ENCODE assay signal across 11 cellular contexts in genomic region chrX:44903107-44903506, GRCh38. TPM values are rescaled to one million over a fixed set of nuclear protein-coding genes. Genes with fewer than 3 reads are reported as not detected.
A peak's percentile ranks its signal among the peaks of the same experiment; 100 is the strongest.
DNase-seq lines count a peak whose midpoint lies in the region; ATAC-seq and TF ChIP-seq lines count a peak whose summit lies in the region.
"Had no signal": no experiment of that assay in that cellular context is flagged by ENCODE, and none has a peak within 500 bp of the region (broad histone marks: within the 10 kb centered on the region; RNA-seq: fewer than 3 reads in every experiment).

No MANE protein-coding gene starts in this region.

- no peak overlapping the region for H2AFZ ChIP-seq in OCI-LY7 (ENCODE audit: low read length)

- peaks cover 0 to 4% of the 10 kb centered on the region in 2 donors for H3K4me1 ChIP-seq in breast epithelium
- peaks cover 81% of the 10 kb centered on the region for H3K4me1 ChIP-seq in OCI-LY7 (ENCODE audit: insufficient read depth, low read length, poor library complexity, severe bottlenecking)
- H3K4me1 ChIP-seq in effector memory CD4-positive, alpha-beta T cell (ENCODE audit: control insufficient read depth, insufficient read depth, low read length, poor library complexity, severe bottlenecking) = peaks cover 13% of the 10 kb centered on the region

- H3K79me2 ChIP-seq in OCI-LY7 (ENCODE audit: insufficient read depth, low read depth, low read length) = peaks cover 100% of the 10 kb centered on the region

- TF ChIP-seq POLR2A in breast epithelium (IDR thresholded peaks at IDR 0.05) = no peak

- H3K27me3 Mint-ChIP-seq in MCF 10A (ENCODE audit: insufficient read depth, unreplicated experiment) = no peaks in the 10 kb centered on the region
- H3K27me3 Mint-ChIP-seq in central memory CD8-positive, alpha-beta T cell = no peaks in the 10 kb centered on the region
- H3K27me3 Mint-ChIP-seq in stimulated activated naive CD8-positive, alpha-beta T cell treated with anti-CD3 and anti-CD28 coated beads, Interleukin-15, Interleukin-2, amounts not matched to agents 100 ng/mL and 50 ng/mL, for 24 hours = no peaks in the 10 kb centered on the region

- peak overlapping the region; percentile 9 for H3K27ac Mint-ChIP-seq in MCF 10A (ENCODE audit: low read depth, unreplicated experiment)
- peak overlapping the region; percentile 13 for H3K27ac Mint-ChIP-seq in central memory CD8-positive, alpha-beta T cell (ENCODE audit: low read depth)
- H3K27ac Mint-ChIP-seq in stimulated activated naive CD8-positive, alpha-beta T cell treated with anti-CD3 and anti-CD28 coated beads, Interleukin-15, Interleukin-2, amounts not matched to agents 100 ng/mL and 50 ng/mL, for 24 hours = peak overlapping the region; percentile 58

- H3K27me3 ChIP-seq in breast epithelium = no peaks in the 10 kb centered on the region
- no peaks in the 10 kb centered on the region for H3K27me3 ChIP-seq in effector memory CD4-positive, alpha-beta T cell (replicated peaks; ENCODE audit: control insufficient read depth, insufficient read depth, low read length, poor library complexity, severe bottlenecking)

- no peak for ATAC-seq in central memory CD8-positive, alpha-beta T cell (replicated peaks; ENCODE audit: extremely low read depth, poor library complexity, severe bottlenecking)
- no peak for ATAC-seq in left lobe of liver

- CTCF ChIA-PET in MCF 10A (lab: Yijun Ruan, JAX) = interaction anchor here (0.9 kb wide), 1 partner anchor 18 kb away, joined by 3 read pairs; no protein-coding TSS in a partner anchor
- CTCF ChIA-PET in OCI-LY7 (lab: Charles Lee; ENCODE audit: unreplicated experiment) = no interaction called here

- H3K4me3 Mint-ChIP-seq in MCF 10A (ENCODE audit: unreplicated experiment) = peak overlapping the region; percentile 8
- no peak overlapping the region for H3K4me3 Mint-ChIP-seq in central memory CD8-positive, alpha-beta T cell
- H3K4me3 Mint-ChIP-seq in stimulated activated naive CD8-positive, alpha-beta T cell treated with anti-CD3 and anti-CD28 coated beads, Interleukin-15, Interleukin-2, amounts not matched to agents 100 ng/mL and 50 ng/mL, for 24 hours = no peak overlapping the region

- no peaks in the 10 kb centered on the region for H3K9me2 ChIP-seq in OCI-LY7 (ENCODE audit: insufficient read depth, low read length)

- H3K4me1 Mint-ChIP-seq in MCF 10A (ENCODE audit: insufficient read depth, unreplicated experiment) = peaks cover 57% of the 10 kb centered on the region
- peaks cover 68% of the 10 kb centered on the region for H3K4me1 Mint-ChIP-seq in central memory CD8-positive, alpha-beta T cell
- peaks cover 76% of the 10 kb centered on the region for H3K4me1 Mint-ChIP-seq in stimulated activated naive CD8-positive, alpha-beta T cell treated with anti-CD3 and anti-CD28 coated beads, Interleukin-15, Interleukin-2, amounts not matched to agents 100 ng/mL and 50 ng/mL, for 24 hours (ENCODE audit: low read depth)

- peak overlapping the region; percentile 75 for H3K4me2 ChIP-seq in OCI-LY7 (ENCODE audit: low read length)

- no peaks in the 10 kb centered on the region for H4K20me1 ChIP-seq in OCI-LY7 (ENCODE audit: insufficient read depth, low read length)

- BruUV-seq in MCF 10A (replicated peaks; lab: Mats Ljungman, UMichigan) (no TSS peak), OCI-LY7 (replicated peaks; lab: Mats Ljungman, UMichigan) (no TSS peak)

- POLR2A ChIA-PET in MCF 10A (lab: Yijun Ruan, JAX) = interaction anchor here (1.5 kb wide), 1 partner anchor 30 kb away, joined by 8 read pairs; the partner anchor contains the start of gene KDM6A
- POLR2A ChIA-PET in OCI-LY7 (lab: Charles Lee) = interaction anchor here (0.6 kb wide), 1 partner anchor 165 kb away, joined by 7 read pairs; no protein-coding TSS in a partner anchor

- peaks cover 6% of the 10 kb centered on the region for H3K36me3 Mint-ChIP-seq in MCF 10A (ENCODE audit: insufficient read depth, unreplicated experiment)
- H3K36me3 Mint-ChIP-seq in central memory CD8-positive, alpha-beta T cell (ENCODE audit: insufficient read depth) = peaks cover 11% of the 10 kb centered on the region
- peaks cover 14% of the 10 kb centered on the region for H3K36me3 Mint-ChIP-seq in stimulated activated naive CD8-positive, alpha-beta T cell treated with anti-CD3 and anti-CD28 coated beads, Interleukin-15, Interleukin-2, amounts not matched to agents 100 ng/mL and 50 ng/mL, for 24 hours (ENCODE audit: low read depth)

- H3K9me3 ChIP-seq in breast epithelium (peaks cover 0 to 13% of the 10 kb centered on the region in 2 donors), OCI-LY7 (ENCODE audit: low read length) (no peaks in the 10 kb centered on the region)
- H3K9me3 ChIP-seq in effector memory CD4-positive, alpha-beta T cell (ENCODE audit: control insufficient read depth, low read length) = no peaks in the 10 kb centered on the region

- H3K27ac ChIP-seq in breast epithelium (no peak overlapping the region), OCI-LY7 (ENCODE audit: low read depth, low read length, poor library complexity, severe bottlenecking) (peak overlapping the region; percentile 63)
- no peak overlapping the region for H3K27ac ChIP-seq in effector memory CD4-positive, alpha-beta T cell (ENCODE audit: insufficient read depth, low read length, poor library complexity, severe bottlenecking)

- no peaks in the 10 kb centered on the region for H3K9me3 Mint-ChIP-seq in MCF 10A (ENCODE audit: unreplicated experiment)
- no peaks in the 10 kb centered on the region for H3K9me3 Mint-ChIP-seq in central memory CD8-positive, alpha-beta T cell
- H3K9me3 Mint-ChIP-seq in stimulated activated naive CD8-positive, alpha-beta T cell treated with anti-CD3 and anti-CD28 coated beads, Interleukin-15, Interleukin-2, amounts not matched to agents 100 ng/mL and 50 ng/mL, for 24 hours = peaks cover 5% of the 10 kb centered on the region

- H3K4me3 ChIP-seq in breast epithelium (no peak overlapping the region), OCI-LY7 (ENCODE audit: low read depth, low read length, poor library complexity, severe bottlenecking) (peak overlapping the region; percentile 16)
- H3K4me3 ChIP-seq in effector memory CD4-positive, alpha-beta T cell (ENCODE audit: insufficient read depth, low read depth, low read length, poor library complexity, severe bottlenecking) = no peak overlapping the region

- intact Hi-C loops in MCF 10A (cut with micrococcal nuclease) (no loop called here), breast epithelium (cut with DNase I; ENCODE audit: low total_unique reads) (no loop called here), OCI-LY7 (cut with micrococcal nuclease; ENCODE audit: unreplicated experiment) (no loop called here)

- H3K36me3 ChIP-seq in breast epithelium (no peaks in the 10 kb centered on the region), OCI-LY7 (ENCODE audit: insufficient read depth, low read length) (peaks cover 5% of the 10 kb centered on the region; the same call in 1 of the 2 replicates)
- H3K36me3 ChIP-seq in effector memory CD4-positive, alpha-beta T cell (ENCODE audit: control insufficient read depth, insufficient read depth, low read length) = no peaks in the 10 kb centered on the region

- peak; percentile 83 for DNase-seq in MCF 10A (ENCODE audit: unreplicated experiment)
- no peak for DNase-seq in breast epithelium (ENCODE audit: low spot score in 2 of 2)
- DNase-seq in OCI-LY7 (ENCODE audit: low spot score) = no peak
- no peak for DNase-seq in central memory CD8-positive, alpha-beta T cell (ENCODE audit: low spot score in 2 of 2)
- DNase-seq in left lobe of liver (ENCODE audit: low spot score) = no peak
- DNase-seq in effector memory CD4-positive, alpha-beta T cell = no peak
- no peak for DNase-seq in anterior cingulate cortex (lab: John Stamatoyannopoulos, UW)
- DNase-seq: CD8-positive, alpha-beta memory T cell had no signal

- TF ChIP-seq CTCF in MCF 10A (IDR thresholded peaks at IDR 0.05; ENCODE audit: unreplicated experiment) (no peak), breast epithelium (IDR thresholded peaks at IDR 0.05) (no peak), OCI-LY7 (conservative IDR thresholded peaks at IDR 0.05; ENCODE audit: low read length) (no peak)

RNA-seq across cellular contexts. Expression of gene KDM6A, which starts 30.1 kb away (rescaled TPM):
- total RNA-seq in MCF 10A (2022) (30.8 and 31.8 TPM in 2 replicates), breast epithelium (100 to 1,000 TPM in 1 of 3 donors, 10 to 100 TPM in 2; 27.4 to 109 (median 65.5) TPM), OCI-LY7 (2022) (23.4 and 29.5 TPM in 2 replicates), left lobe of liver (8.4 TPM)
- total RNA-seq in OCI-LY7 (2014; rRNA removed; shearing (Covaris generic)) = 18.8 and 20.5 TPM in 2 replicates

RNA-seq across cellular contexts. Expression of gene DUSP21, which starts 59.3 kb away (rescaled TPM):
- total RNA-seq in MCF 10A (2022) (not detected in 2 replicates), breast epithelium (not detected), OCI-LY7 (2022) (not detected in 2 replicates), left lobe of liver (not detected)
- total RNA-seq in OCI-LY7 (2014; rRNA removed; shearing (Covaris generic)) = not detected in 2 replicates
- total RNA-seq: CD8-positive, alpha-beta memory T cell; cerebellum; subcutaneous adipose tissue had no signal
